ENCODE assay signal across 1 cellular context in the genomic region with DNA sequence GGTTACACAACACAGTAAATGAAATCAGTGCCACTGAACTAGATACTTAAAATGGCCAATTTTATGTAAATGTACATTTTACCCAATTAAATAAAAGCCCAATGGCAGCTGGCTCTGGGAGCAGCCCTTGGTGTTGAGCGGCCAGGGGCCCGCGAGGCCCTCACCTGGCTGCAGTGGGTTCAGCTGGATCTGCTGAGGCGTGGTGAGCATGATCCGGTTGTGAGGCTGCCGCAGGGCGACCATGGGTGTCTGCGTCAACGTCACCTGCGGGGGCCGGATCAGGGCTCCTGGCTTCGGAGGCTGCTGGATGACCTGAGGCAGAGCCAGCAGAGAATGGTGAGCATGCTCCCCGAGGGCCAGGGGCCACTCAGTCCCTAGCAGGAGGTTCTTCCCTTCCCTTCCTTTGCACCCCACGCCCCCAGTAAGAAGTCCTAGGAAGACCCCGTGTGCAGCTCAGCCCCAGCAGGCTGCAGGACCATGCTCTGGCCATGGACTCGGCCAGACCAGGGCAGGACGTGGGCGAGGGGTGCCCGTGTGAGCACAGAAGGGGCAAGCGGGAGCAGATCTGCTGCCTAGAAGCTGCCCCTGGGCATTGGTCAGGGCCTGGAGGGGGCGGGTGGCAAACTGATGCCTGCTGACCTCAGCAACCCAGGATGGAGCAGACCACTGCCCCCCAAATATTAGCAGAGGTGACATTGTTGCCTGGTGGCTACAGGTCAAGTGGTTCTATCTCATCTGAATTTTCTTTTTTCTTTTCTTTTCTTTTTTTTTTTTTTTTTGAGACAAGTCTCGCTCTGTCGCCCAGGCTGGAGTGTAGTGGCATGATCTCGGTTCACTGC.
TF ChIP-seq lines count a peak whose summit lies in the region.

No MANE protein-coding gene starts in this region.

TF ChIP-seq in HepG2, 621 proteins besides CTCF, POLR2A, EP300 and RAD21 (continued from another document):
- TF ChIP-seq, protein P1, sequence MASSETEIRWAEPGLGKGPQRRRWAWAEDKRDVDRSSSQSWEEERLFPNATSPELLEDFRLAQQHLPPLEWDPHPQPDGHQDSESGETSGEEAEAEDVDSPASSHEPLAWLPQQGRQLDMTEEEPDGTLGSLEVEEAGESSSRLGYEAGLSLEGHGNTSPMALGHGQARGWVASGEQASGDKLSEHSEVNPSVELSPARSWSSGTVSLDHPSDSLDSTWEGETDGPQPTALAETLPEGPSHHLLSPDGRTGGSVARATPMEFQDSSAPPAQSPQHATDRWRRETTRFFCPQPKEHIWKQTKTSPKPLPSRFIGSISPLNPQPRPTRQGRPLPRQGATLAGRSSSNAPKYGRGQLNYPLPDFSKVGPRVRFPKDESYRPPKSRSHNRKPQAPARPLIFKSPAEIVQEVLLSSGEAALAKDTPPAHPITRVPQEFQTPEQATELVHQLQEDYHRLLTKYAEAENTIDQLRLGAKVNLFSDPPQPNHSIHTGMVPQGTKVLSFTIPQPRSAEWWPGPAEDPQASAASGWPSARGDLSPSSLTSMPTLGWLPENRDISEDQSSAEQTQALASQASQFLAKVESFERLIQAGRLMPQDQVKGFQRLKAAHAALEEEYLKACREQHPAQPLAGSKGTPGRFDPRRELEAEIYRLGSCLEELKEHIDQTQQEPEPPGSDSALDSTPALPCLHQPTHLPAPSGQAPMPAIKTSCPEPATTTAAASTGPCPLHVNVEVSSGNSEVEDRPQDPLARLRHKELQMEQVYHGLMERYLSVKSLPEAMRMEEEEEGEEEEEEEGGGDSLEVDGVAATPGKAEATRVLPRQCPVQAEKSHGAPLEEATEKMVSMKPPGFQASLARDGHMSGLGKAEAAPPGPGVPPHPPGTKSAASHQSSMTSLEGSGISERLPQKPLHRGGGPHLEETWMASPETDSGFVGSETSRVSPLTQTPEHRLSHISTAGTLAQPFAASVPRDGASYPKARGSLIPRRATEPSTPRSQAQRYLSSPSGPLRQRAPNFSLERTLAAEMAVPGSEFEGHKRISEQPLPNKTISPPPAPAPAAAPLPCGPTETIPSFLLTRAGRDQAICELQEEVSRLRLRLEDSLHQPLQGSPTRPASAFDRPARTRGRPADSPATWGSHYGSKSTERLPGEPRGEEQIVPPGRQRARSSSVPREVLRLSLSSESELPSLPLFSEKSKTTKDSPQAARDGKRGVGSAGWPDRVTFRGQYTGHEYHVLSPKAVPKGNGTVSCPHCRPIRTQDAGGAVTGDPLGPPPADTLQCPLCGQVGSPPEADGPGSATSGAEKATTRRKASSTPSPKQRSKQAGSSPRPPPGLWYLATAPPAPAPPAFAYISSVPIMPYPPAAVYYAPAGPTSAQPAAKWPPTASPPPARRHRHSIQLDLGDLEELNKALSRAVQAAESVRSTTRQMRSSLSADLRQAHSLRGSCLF (CRISPR knock-in tag; IDR thresholded peaks at IDR 0.05; ENCODE audit: borderline replicate concordance) = no peak
- TF ChIP-seq ZNF788 (CRISPR knock-in tag; IDR thresholded peaks at IDR 0.05; ENCODE audit: borderline replicate concordance) (no peak), ZBTB1 (CRISPR knock-in tag; IDR thresholded peaks at IDR 0.05; ENCODE audit: borderline replicate concordance) (no peak), ZNF660 (CRISPR knock-in tag; IDR thresholded peaks at IDR 0.05; ENCODE audit: borderline replicate concordance, low read depth) (no peak), IKZF1 (IDR thresholded peaks at IDR 0.05) (no peak), ELF3 (CRISPR knock-in tag; IDR thresholded peaks at IDR 0.05) (no peak), ZNF777 (CRISPR knock-in tag; IDR thresholded peaks at IDR 0.05) (no peak), CBX1 (IDR thresholded peaks at IDR 0.05; ENCODE audit: low read depth) (no peak), ZNF564 (CRISPR knock-in tag; IDR thresholded peaks at IDR 0.05) (no peak), SIN3A (IDR thresholded peaks at IDR 0.05; ENCODE audit: borderline replicate concordance, low read depth, low read length) (no peak), ZFP36L2 (CRISPR knock-in tag; IDR thresholded peaks at IDR 0.05) (no peak), CREB1 (IDR thresholded peaks at IDR 0.05) (no peak), CREB1 (CRISPR knock-in tag; IDR thresholded peaks at IDR 0.05) (no peak), ZNF7 (CRISPR knock-in tag; IDR thresholded peaks at IDR 0.05) (no peak), ZNF354B (CRISPR knock-in tag; IDR thresholded peaks at IDR 0.05) (no peak), ZNF225 (CRISPR knock-in tag; IDR thresholded peaks at IDR 0.05) (peak; percentile 56; the same call in 1 of the 2 replicates), ZSCAN30 (CRISPR knock-in tag; IDR thresholded peaks at IDR 0.05) (no peak), HCFC1 (IDR thresholded peaks at IDR 0.05; ENCODE audit: low read depth, low read length) (no peak), ZNF12 (CRISPR knock-in tag; IDR thresholded peaks at IDR 0.05) (no peak), ZFP62 (CRISPR knock-in tag; IDR thresholded peaks at IDR 0.05) (no peak)
- TF ChIP-seq, protein P2, sequence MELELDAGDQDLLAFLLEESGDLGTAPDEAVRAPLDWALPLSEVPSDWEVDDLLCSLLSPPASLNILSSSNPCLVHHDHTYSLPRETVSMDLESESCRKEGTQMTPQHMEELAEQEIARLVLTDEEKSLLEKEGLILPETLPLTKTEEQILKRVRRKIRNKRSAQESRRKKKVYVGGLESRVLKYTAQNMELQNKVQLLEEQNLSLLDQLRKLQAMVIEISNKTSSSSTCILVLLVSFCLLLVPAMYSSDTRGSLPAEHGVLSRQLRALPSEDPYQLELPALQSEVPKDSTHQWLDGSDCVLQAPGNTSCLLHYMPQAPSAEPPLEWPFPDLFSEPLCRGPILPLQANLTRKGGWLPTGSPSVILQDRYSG (CRISPR knock-in tag; IDR thresholded peaks at IDR 0.05) = no peak
- TF ChIP-seq, protein P3, sequence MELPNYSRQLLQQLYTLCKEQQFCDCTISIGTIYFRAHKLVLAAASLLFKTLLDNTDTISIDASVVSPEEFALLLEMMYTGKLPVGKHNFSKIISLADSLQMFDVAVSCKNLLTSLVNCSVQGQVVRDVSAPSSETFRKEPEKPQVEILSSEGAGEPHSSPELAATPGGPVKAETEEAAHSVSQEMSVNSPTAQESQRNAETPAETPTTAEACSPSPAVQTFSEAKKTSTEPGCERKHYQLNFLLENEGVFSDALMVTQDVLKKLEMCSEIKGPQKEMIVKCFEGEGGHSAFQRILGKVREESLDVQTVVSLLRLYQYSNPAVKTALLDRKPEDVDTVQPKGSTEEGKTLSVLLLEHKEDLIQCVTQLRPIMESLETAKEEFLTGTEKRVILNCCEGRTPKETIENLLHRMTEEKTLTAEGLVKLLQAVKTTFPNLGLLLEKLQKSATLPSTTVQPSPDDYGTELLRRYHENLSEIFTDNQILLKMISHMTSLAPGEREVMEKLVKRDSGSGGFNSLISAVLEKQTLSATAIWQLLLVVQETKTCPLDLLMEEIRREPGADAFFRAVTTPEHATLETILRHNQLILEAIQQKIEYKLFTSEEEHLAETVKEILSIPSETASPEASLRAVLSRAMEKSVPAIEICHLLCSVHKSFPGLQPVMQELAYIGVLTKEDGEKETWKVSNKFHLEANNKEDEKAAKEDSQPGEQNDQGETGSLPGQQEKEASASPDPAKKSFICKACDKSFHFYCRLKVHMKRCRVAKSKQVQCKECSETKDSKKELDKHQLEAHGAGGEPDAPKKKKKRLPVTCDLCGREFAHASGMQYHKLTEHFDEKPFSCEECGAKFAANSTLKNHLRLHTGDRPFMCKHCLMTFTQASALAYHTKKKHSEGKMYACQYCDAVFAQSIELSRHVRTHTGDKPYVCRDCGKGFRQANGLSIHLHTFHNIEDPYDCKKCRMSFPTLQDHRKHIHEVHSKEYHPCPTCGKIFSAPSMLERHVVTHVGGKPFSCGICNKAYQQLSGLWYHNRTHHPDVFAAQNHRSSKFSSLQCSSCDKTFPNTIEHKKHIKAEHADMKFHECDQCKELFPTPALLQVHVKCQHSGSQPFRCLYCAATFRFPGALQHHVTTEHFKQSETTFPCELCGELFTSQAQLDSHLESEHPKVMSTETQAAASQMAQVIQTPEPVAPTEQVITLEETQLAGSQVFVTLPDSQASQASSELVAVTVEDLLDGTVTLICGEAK (IDR thresholded peaks at IDR 0.05) = no peak
- TF ChIP-seq, protein P3 (CRISPR knock-in tag; IDR thresholded peaks at IDR 0.05) = peak; percentile 31; the same call in 1 of the 2 replicates
- TF ChIP-seq, protein P4, sequence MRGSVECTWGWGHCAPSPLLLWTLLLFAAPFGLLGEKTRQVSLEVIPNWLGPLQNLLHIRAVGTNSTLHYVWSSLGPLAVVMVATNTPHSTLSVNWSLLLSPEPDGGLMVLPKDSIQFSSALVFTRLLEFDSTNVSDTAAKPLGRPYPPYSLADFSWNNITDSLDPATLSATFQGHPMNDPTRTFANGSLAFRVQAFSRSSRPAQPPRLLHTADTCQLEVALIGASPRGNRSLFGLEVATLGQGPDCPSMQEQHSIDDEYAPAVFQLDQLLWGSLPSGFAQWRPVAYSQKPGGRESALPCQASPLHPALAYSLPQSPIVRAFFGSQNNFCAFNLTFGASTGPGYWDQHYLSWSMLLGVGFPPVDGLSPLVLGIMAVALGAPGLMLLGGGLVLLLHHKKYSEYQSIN (CRISPR knock-in tag; IDR thresholded peaks at IDR 0.05; ENCODE audit: borderline replicate concordance) = no peak
- TF ChIP-seq, protein P5, sequence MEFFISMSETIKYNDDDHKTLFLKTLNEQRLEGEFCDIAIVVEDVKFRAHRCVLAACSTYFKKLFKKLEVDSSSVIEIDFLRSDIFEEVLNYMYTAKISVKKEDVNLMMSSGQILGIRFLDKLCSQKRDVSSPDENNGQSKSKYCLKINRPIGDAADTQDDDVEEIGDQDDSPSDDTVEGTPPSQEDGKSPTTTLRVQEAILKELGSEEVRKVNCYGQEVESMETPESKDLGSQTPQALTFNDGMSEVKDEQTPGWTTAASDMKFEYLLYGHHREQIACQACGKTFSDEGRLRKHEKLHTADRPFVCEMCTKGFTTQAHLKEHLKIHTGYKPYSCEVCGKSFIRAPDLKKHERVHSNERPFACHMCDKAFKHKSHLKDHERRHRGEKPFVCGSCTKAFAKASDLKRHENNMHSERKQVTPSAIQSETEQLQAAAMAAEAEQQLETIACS (CRISPR knock-in tag; IDR thresholded peaks at IDR 0.05) = no peak
- TF ChIP-seq, protein P6, sequence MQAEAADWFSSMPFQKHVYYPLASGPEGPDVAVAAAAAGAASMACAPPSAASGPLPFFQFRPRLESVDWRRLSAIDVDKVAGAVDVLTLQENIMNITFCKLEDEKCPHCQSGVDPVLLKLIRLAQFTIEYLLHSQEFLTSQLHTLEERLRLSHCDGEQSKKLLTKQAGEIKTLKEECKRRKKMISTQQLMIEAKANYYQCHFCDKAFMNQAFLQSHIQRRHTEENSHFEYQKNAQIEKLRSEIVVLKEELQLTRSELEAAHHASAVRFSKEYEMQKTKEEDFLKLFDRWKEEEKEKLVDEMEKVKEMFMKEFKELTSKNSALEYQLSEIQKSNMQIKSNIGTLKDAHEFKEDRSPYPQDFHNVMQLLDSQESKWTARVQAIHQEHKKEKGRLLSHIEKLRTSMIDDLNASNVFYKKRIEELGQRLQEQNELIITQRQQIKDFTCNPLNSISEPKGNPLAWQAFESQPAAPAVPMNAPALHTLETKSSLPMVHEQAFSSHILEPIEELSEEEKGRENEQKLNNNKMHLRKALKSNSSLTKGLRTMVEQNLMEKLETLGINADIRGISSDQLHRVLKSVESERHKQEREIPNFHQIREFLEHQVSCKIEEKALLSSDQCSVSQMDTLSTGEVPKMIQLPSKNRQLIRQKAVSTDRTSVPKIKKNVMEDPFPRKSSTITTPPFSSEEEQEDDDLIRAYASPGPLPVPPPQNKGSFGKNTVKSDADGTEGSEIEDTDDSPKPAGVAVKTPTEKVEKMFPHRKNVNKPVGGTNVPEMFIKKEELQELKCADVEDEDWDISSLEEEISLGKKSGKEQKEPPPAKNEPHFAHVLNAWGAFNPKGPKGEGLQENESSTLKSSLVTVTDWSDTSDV (CRISPR knock-in tag; IDR thresholded peaks at IDR 0.05) = 0 out of 2 replicates have a peak, but pooled peaks have one; percentile 38
- TF ChIP-seq, protein P7, sequence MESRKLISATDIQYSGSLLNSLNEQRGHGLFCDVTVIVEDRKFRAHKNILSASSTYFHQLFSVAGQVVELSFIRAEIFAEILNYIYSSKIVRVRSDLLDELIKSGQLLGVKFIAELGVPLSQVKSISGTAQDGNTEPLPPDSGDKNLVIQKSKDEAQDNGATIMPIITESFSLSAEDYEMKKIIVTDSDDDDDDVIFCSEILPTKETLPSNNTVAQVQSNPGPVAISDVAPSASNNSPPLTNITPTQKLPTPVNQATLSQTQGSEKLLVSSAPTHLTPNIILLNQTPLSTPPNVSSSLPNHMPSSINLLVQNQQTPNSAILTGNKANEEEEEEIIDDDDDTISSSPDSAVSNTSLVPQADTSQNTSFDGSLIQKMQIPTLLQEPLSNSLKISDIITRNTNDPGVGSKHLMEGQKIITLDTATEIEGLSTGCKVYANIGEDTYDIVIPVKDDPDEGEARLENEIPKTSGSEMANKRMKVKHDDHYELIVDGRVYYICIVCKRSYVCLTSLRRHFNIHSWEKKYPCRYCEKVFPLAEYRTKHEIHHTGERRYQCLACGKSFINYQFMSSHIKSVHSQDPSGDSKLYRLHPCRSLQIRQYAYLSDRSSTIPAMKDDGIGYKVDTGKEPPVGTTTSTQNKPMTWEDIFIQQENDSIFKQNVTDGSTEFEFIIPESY (CRISPR knock-in tag; IDR thresholded peaks at IDR 0.05) = peak; percentile 49; the same call in 1 of the 2 replicates
- TF ChIP-seq, protein P8, sequence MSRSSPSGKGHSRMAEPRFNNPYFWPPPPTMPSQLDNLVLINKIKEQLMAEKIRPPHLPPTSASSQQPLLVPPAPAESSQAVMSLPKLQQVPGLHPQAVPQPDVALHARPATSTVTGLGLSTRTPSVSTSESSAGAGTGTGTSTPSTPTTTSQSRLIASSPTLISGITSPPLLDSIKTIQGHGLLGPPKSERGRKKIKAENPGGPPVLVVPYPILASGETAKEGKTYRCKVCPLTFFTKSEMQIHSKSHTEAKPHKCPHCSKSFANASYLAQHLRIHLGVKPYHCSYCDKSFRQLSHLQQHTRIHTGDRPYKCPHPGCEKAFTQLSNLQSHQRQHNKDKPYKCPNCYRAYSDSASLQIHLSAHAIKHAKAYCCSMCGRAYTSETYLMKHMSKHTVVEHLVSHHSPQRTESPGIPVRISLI (CRISPR knock-in tag; IDR thresholded peaks at IDR 0.05; ENCODE audit: borderline replicate concordance) = no peak
TF ChIP-seq in HepG2: peak in this region for 12.
